Comparison of ENCODE assay signal across 25 cellular contexts in the genomic region with DNA sequence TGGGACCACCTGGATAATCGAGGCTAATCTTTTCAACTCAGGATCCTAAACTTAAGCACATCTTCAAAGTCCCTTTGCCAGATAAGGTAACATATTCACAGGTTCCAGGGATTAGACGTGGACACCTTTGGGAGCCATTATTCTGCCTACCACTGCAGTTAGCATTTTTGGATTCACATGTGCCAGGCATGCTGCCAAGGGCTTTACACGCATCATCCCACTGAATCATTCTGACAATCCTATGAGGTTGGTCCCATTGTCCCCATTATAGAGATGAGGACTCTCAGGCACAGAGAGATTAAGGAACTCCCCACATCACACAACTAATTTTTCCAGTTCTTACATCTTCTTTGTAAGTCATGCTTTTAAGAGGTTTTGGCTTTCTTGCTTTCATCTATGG. TPM values are rescaled to one million over a fixed set of nuclear protein-coding genes. Genes with fewer than 3 reads are reported as not detected.
"Had no signal": no experiment of that assay in that cellular context is flagged by ENCODE, and none has a peak within 500 bp of the region (broad histone marks: within the 10 kb centered on the region; RNA-seq: fewer than 3 reads in every experiment).

No MANE protein-coding gene starts in this region.

- H3K4me1 ChIP-seq: heart right ventricle, right lobe of liver, transverse colon, uterus had no signal

- H3K36me3 Mint-ChIP-seq: activated CD8-positive, alpha-beta memory T cell treated with anti-CD3 and anti-CD28 coated beads, Interleukin-2, amount 10 ng/mL, durations not matched to agents 7 days and 5 days; activated naive CD4-positive, alpha-beta T cell treated with anti-CD3 and anti-CD28 coated beads, Interleukin-2, amount 50 U/mL, for 72 hours; brain; mesothelial cell of epicardium; naive B cell had no signal

- H3K9me3 Mint-ChIP-seq: activated naive CD4-positive, alpha-beta T cell treated with anti-CD3 and anti-CD28 coated beads, Interleukin-2, amount 50 U/mL, for 72 hours; activated T-cell treated with anti-CD3 and anti-CD28 coated beads, Interleukin-2, amount 50 U/mL, for 72 hours; brain; endodermal cell; mesothelial cell of epicardium; naive B cell; nephron progenitor cell; T-helper 2 cell treated with Interferon-gamma antibody and Interleukin-4, amounts not matched to agents 5 μg/mL and 100 μg/mL, for 36 hours had no signal

- ATAC-seq: activated CD4-positive, alpha-beta T cell treated with anti-CD3 and anti-CD28 coated beads for 36 hours; activated CD8-positive, alpha-beta memory T cell treated with anti-CD3 and anti-CD28 coated beads, Interleukin-2, amount 10 ng/mL, durations not matched to agents 7 days and 5 days; activated CD8-positive, alpha-beta T cell treated with anti-CD3 and anti-CD28 coated beads, Interleukin-2, amount 10 ng/mL, durations not matched to agents 7 days and 5 days; activated naive CD4-positive, alpha-beta T cell treated with anti-CD3 and anti-CD28 coated beads, Interleukin-2, amount 50 U/mL, for 72 hours; activated T-cell treated with anti-CD3 and anti-CD28 coated beads, Interleukin-2, amount 50 U/mL, for 72 hours; esophagus mucosa; heart right ventricle; right lobe of liver had no signal

- H3K27me3 Mint-ChIP-seq: progenitor cell of endocrine pancreas had no signal

- H3K27ac ChIP-seq: heart right ventricle, neutrophil, ovary, right lobe of liver, transverse colon, uterus had no signal

- H3K27ac Mint-ChIP-seq: activated CD4-positive, alpha-beta T cell treated with anti-CD3 and anti-CD28 coated beads for 36 hours; activated CD8-positive, alpha-beta memory T cell treated with anti-CD3 and anti-CD28 coated beads, Interleukin-2, amount 10 ng/mL, durations not matched to agents 7 days and 5 days; activated CD8-positive, alpha-beta T cell treated with anti-CD3 and anti-CD28 coated beads, Interleukin-2, amount 10 ng/mL, durations not matched to agents 7 days and 5 days; activated naive CD4-positive, alpha-beta T cell treated with anti-CD3 and anti-CD28 coated beads, Interleukin-2, amount 50 U/mL, for 72 hours; activated T-cell treated with anti-CD3 and anti-CD28 coated beads, Interleukin-2, amount 50 U/mL, for 72 hours; brain; endodermal cell; mesothelial cell of epicardium; naive B cell; nephron progenitor cell; progenitor cell of endocrine pancreas; T-helper 2 cell treated with Interferon-gamma antibody and Interleukin-4, amounts not matched to agents 5 μg/mL and 100 μg/mL, for 36 hours had no signal

- DNase-seq: activated CD4-positive, alpha-beta T cell treated with anti-CD3 and anti-CD28 coated beads for 36 hours; activated CD4-positive, CD25-positive, alpha-beta regulatory T cell; activated CD8-positive, alpha-beta memory T cell treated with anti-CD3 and anti-CD28 coated beads, Interleukin-2, amount 10 ng/mL, durations not matched to agents 7 days and 5 days; activated CD8-positive, alpha-beta T cell treated with anti-CD3 and anti-CD28 coated beads, Interleukin-2, amount 10 ng/mL, durations not matched to agents 7 days and 5 days; activated naive CD4-positive, alpha-beta T cell; activated T-cell treated with anti-CD3 and anti-CD28 coated beads, Interleukin-2, amount 50 U/mL, for 72 hours; cortex of kidney; endodermal cell; foreskin melanocyte; heart right ventricle; naive B cell; nephron progenitor cell; ovary; right lobe of liver; stimulated activated CD4-positive, alpha-beta T cell treated with anti-CD3 and anti-CD28 coated beads, Interleukin-2, amount 100 ng/mL, for 48 hours; stimulated activated naive CD4-positive, alpha-beta T cell treated with Interleukin-2 at 50 U/mL for 16 hours; transverse colon; uterus had no signal

- H3K27me3 ChIP-seq: ovary, right lobe of liver, transverse colon, uterus had no signal

- H3K4me3 Mint-ChIP-seq: activated CD4-positive, alpha-beta T cell treated with anti-CD3 and anti-CD28 coated beads for 36 hours; activated CD8-positive, alpha-beta memory T cell treated with anti-CD3 and anti-CD28 coated beads, Interleukin-2, amount 10 ng/mL, durations not matched to agents 7 days and 5 days; activated CD8-positive, alpha-beta T cell treated with anti-CD3 and anti-CD28 coated beads, Interleukin-2, amount 10 ng/mL, durations not matched to agents 7 days and 5 days; activated T-cell treated with anti-CD3 and anti-CD28 coated beads, Interleukin-2, amount 50 U/mL, for 72 hours; brain; endodermal cell; mesothelial cell of epicardium; nephron progenitor cell; T-helper 2 cell treated with Interferon-gamma antibody and Interleukin-4, amounts not matched to agents 5 μg/mL and 100 μg/mL, for 36 hours had no signal

- H3K4me3 ChIP-seq: heart right ventricle, ovary, right lobe of liver, transverse colon, uterus had no signal

- H3K4me1 Mint-ChIP-seq: activated CD4-positive, alpha-beta T cell treated with anti-CD3 and anti-CD28 coated beads for 36 hours; activated CD8-positive, alpha-beta memory T cell treated with anti-CD3 and anti-CD28 coated beads, Interleukin-2, amount 10 ng/mL, durations not matched to agents 7 days and 5 days; brain; endodermal cell; mesothelial cell of epicardium; naive B cell had no signal

- H3K36me3 ChIP-seq: heart right ventricle, neutrophil, ovary, right lobe of liver, transverse colon, uterus had no signal

- H3K9me3 ChIP-seq: heart right ventricle, neutrophil, ovary, right lobe of liver, transverse colon, uterus had no signal

RNA-seq across cellular contexts. Expression of a gene that starts 34.5 kb away (rescaled TPM):
- total RNA-seq: activated CD4-positive, alpha-beta T cell treated with anti-CD3 and anti-CD28 coated beads for 36 hours; activated CD8-positive, alpha-beta memory T cell treated with anti-CD3 and anti-CD28 coated beads, Interleukin-2, amount 10 ng/mL, durations not matched to agents 7 days and 5 days; activated CD8-positive, alpha-beta T cell treated with anti-CD3 and anti-CD28 coated beads, Interleukin-2, amount 10 ng/mL, durations not matched to agents 7 days and 5 days; activated naive CD4-positive, alpha-beta T cell treated with anti-CD3 and anti-CD28 coated beads, Interleukin-2, amount 50 U/mL, for 72 hours; activated T-cell treated with anti-CD3 and anti-CD28 coated beads, Interleukin-2, amount 50 U/mL, for 72 hours had no signal
